ENCODE assay signal across 8 cellular contexts in the genomic region with DNA sequence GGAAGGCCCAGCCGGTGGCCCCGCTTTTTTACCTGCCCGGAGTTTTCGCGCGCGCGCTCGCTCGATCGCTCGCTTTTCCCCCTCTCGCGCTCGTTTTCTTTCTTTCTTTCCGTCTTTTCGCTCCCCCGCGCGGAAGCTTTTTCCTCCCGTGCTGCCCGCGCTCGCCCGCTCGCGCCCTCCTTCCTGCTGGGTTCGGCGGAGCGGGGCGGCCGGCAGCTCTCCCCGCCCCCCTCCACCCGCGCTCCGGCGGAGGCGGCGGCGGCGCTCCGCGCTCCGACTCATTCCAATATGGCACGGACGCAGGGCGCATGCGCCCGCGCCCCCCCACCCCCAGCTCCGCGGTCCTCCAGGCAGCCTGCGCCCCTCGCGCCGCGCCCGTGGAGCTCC. TPM values are rescaled to one million over a fixed set of nuclear protein-coding genes. Genes with fewer than 3 reads are reported as not detected.
A peak's percentile ranks its signal among the peaks of the same experiment; 100 is the strongest.
DNase-seq lines count a peak whose midpoint lies in the region; ATAC-seq and TF ChIP-seq lines count a peak whose summit lies in the region.

A gene with protein sequence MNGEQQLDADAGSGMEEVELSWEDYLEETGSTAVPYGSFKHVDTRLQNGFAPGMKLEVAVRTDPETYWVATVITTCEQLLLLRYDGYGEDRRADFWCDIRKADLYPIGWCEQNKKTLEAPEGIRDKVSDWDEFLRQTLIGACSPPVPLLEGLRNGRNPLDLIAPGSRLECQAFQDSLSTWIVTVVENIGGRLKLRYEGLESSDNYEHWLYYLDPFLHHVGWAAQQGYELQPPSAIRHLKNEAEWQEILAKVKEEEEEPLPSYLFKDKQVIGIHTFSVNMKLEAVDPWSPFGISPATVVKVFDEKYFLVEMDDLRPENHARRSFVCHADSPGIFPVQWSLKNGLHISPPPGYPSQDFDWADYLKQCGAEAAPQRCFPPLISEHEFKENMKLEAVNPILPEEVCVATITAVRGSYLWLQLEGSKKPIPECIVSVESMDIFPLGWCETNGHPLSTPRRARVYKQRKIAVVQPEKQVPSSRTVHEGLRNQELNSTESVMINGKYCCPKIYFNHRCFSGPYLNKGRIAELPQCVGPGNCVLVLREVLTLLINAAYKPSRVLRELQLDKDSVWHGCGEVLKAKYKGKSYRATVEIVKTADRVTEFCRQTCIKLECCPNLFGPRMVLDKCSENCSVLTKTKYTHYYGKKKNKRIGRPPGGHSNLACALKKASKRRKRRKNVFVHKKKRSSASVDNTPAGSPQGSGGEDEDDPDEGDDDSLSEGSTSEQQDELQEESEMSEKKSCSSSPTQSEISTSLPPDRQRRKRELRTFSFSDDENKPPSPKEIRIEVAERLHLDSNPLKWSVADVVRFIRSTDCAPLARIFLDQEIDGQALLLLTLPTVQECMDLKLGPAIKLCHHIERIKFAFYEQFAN (minus strand): TSS at position 290 of the 387 bp plus-strand sequence. CDS start 76,945 bp downstream, outside the sequence.

- no peaks in the 10 kb centered on the region for H3F3A ChIP-seq in PC-3 (ENCODE audit: low read length, unreplicated experiment)

- CTCF ChIA-PET in PC-3 (lab: Charles Lee), result no interaction called here

- BruUV-seq in PC-3 (replicated peaks; lab: Mats Ljungman, UMichigan), result no TSS peak

- peak within 1 kb of the TSS; percentile 95 for H3K4me3 Mint-ChIP-seq in neural crest cell

- ATAC-seq in GM18867 (IDR thresholded peaks at IDR 0.05; ENCODE audit: unreplicated experiment) (peak; percentile 43), HG03135 (IDR thresholded peaks at IDR 0.05; ENCODE audit: unreplicated experiment) (peak; percentile 41), PC-3 (peak; percentile 63)

- H3K36me3 ChIP-seq in PC-3 (ENCODE audit: low read depth, low read length), result no peaks in the 10 kb centered on the region
- no peaks in the 10 kb centered on the region for H3K36me3 ChIP-seq in stomach smooth muscle (ENCODE audit: control insufficient read depth in 2 of 2, insufficient read depth in 2 of 2, low read length in 2 of 2)

- TF ChIP-seq CTCF in PC-3 (conservative IDR thresholded peaks at IDR 0.05; ENCODE audit: low read depth, low read length) (no peak), foreskin fibroblast (IDR thresholded peaks at IDR 0.05; ENCODE audit: low read depth, low read length) (no peak), neural crest cell (conservative IDR thresholded peaks at IDR 0.05) (no peak)

- H3K27me3 Mint-ChIP-seq in neural crest cell (ENCODE audit: low read depth), result peaks cover 33% of the 10 kb centered on the region

- peak within 1 kb of the TSS; percentile 92 for H3K4me3 ChIP-seq in PC-3 (ENCODE audit: low read length)
- H3K4me3 ChIP-seq in foreskin fibroblast (ENCODE audit: low read depth in 1 of 2, low read length in 2 of 2), result peak within 1 kb of the TSS; percentile 73 to 80
- H3K4me3 ChIP-seq in stomach smooth muscle (ENCODE audit: low read length in 2 of 2), result peak within 1 kb of the TSS; percentile 67 to 84

- H3K27me3 ChIP-seq in PC-3 (ENCODE audit: low read length), result no peaks in the 10 kb centered on the region
- no peaks in the 10 kb centered on the region for H3K27me3 ChIP-seq in stomach smooth muscle (ENCODE audit: control insufficient read depth in 1 of 2, insufficient read depth in 2 of 2, low read length in 2 of 2)

- peak within 1 kb of the TSS; percentile 82 for H3K27ac Mint-ChIP-seq in neural crest cell (ENCODE audit: unreplicated experiment)

- H2AFZ ChIP-seq in PC-3 (ENCODE audit: low read length), result peak within 1 kb of the TSS; percentile 97

- H3K9ac ChIP-seq in PC-3 (ENCODE audit: low read length) (peak within 1 kb of the TSS; percentile 87), stomach smooth muscle (ENCODE audit: low read length in 2 of 2) (peak within 1 kb of the TSS; percentile 76 to 95)

- H3K9me2 ChIP-seq in PC-3 (replicated peaks; ENCODE audit: low read length), result no peaks in the 10 kb centered on the region

- H3K79me2 ChIP-seq in PC-3 (ENCODE audit: low read length), result peaks cover 41% of the 10 kb centered on the region

- no peaks in the 10 kb centered on the region for H3K9me3 ChIP-seq in PC-3 (ENCODE audit: low read length)
- no peaks in the 10 kb centered on the region for H3K9me3 ChIP-seq in stomach smooth muscle (ENCODE audit: control insufficient read depth in 2 of 2, low read length in 2 of 2)

- H3K27ac ChIP-seq in PC-3 (ENCODE audit: low read length) (peak within 1 kb of the TSS; percentile 62), stomach smooth muscle (ENCODE audit: low read length) (peak within 1 kb of the TSS; percentile 88)

- intact Hi-C loops in PC-3 (cut with micrococcal nuclease), result no loop called here

- H3K4me1 ChIP-seq in PC-3 (ENCODE audit: insufficient read depth, low read length) (peaks cover 25% of the 10 kb centered on the region), stomach smooth muscle (ENCODE audit: control insufficient read depth, insufficient read depth, low read length) (peaks cover 20% of the 10 kb centered on the region)

- H3K4me2 ChIP-seq in PC-3 (ENCODE audit: low read length), result peak within 1 kb of the TSS; percentile 87

- peak; percentile 96 for DNase-seq in AG08396 (ENCODE audit: low spot score)
- DNase-seq in PC-3, result peak; percentile 81
- peak; percentile 71 for DNase-seq in activated T-helper 9 cell treated with anti-CD3 and anti-CD28 coated beads, Interleukin-2, amount 50 U/mL, for 16 hours (ENCODE audit: low read depth)
- peak; percentile 52 to 84 for DNase-seq in foreskin fibroblast
- peak; percentile 43 for DNase-seq in neural crest cell (ENCODE audit: low read depth, low spot score)

- no peaks in the 10 kb centered on the region for H3K36me3 Mint-ChIP-seq in neural crest cell (ENCODE audit: low read depth)

- H3K4me1 Mint-ChIP-seq in neural crest cell, result peaks cover 25% of the 10 kb centered on the region

- H3K9me3 Mint-ChIP-seq in neural crest cell, result no peaks in the 10 kb centered on the region

- H4K20me1 ChIP-seq in PC-3 (ENCODE audit: low read length), result 0 out of 2 replicates have a peak, but pooled peaks cover 8% of the 10 kb centered on the region

- POLR2A ChIA-PET in PC-3 (lab: Charles Lee; ENCODE audit: unreplicated experiment), result interaction anchor here (0.6 to 1.0 kb wide), 3 partner anchors 9 to 448 kb away, joined by 3 to 9 read pairs (median 4); no protein-coding TSS in a partner anchor

RNA-seq across cellular contexts. Expression of the gene that starts here (rescaled TPM):
- 10.8 and 35.6 TPM in 2 replicates for total RNA-seq in PC-3 (2014; rRNA removed)
- 19.8 and 20.6 TPM in 2 replicates for total RNA-seq in neural crest cell

Comparison
In these comparisons a context has a peak if more than half of its experiments do, and no peak if none do; other contexts are left out.
1. Peak in every context shown above with its lines: DNase-seq, ATAC-seq, H3K4me3 ChIP-seq and H3K27ac ChIP-seq.
2. DNase-seq: peak in every context shown above with its lines; median percentile 96 in AG08396; 81 in PC-3; 71 in activated T-helper 9 cell treated with anti-CD3 and anti-CD28 coated beads, Interleukin-2, amount 50 U/mL, for 16 hours; 68 in foreskin fibroblast; 43 in neural crest cell.